8 cellular contexts compared by ENCODE assay signal in the genomic region with DNA sequence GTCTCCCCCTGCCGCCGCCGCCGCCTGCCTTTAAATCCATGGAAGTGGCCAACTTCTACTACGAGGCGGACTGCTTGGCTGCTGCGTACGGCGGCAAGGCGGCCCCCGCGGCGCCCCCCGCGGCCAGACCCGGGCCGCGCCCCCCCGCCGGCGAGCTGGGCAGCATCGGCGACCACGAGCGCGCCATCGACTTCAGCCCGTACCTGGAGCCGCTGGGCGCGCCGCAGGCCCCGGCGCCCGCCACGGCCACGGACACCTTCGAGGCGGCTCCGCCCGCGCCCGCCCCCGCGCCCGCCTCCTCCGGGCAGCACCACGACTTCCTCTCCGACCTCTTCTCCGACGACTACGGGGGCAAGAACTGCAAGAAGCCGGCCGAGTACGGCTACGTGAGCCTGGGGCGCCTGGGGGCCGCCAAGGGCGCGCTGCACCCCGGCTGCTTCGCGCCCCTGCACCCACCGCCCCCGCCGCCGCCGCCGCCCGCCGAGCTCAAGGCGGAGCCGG. TPM values are rescaled to one million over a fixed set of nuclear protein-coding genes. Genes with fewer than 3 reads are reported as not detected.
DNase-seq lines count a peak whose midpoint lies in the region; ATAC-seq and TF ChIP-seq lines count a peak whose summit lies in the region.

No MANE protein-coding gene starts in this region.

- H3K9me3 ChIP-seq in RWPE2 (ENCODE audit: severe bottlenecking) (no peaks in the 10 kb centered on the region), heart left ventricle (no peaks in the 10 kb centered on the region), sigmoid colon (no peaks in the 10 kb centered on the region)

- H3K27ac Mint-ChIP-seq in activated naive CD4-positive, alpha-beta T cell treated with anti-CD3 and anti-CD28 coated beads, Interleukin-2, amount 10 ng/mL, durations not matched to agents 7 days and 5 days: peak overlapping the region; percentile 76

- H3K27ac ChIP-seq in RWPE2 (ENCODE audit: poor library complexity, severe bottlenecking) (peak overlapping the region; percentile 87), heart left ventricle (peak overlapping the region; percentile 97 to 100 (median 98)), sigmoid colon (peak overlapping the region; percentile 93 to 100 (median 98))

- TF ChIP-seq POLR2A in heart left ventricle (IDR thresholded peaks at IDR 0.05) (no peak), sigmoid colon (IDR thresholded peaks at IDR 0.05) (no peak)

- H3K27me3 Mint-ChIP-seq in activated naive CD4-positive, alpha-beta T cell treated with anti-CD3 and anti-CD28 coated beads, Interleukin-2, amount 10 ng/mL, durations not matched to agents 7 days and 5 days: peaks cover 3% of the 10 kb centered on the region

- H3K27me3 ChIP-seq in RWPE2 (ENCODE audit: insufficient read depth, poor library complexity, severe bottlenecking) (no peaks in the 10 kb centered on the region), heart left ventricle (no peaks in the 10 kb centered on the region), sigmoid colon (no peaks in the 10 kb centered on the region)

- DNase-seq in RWPE2 (ENCODE audit: low spot score) (peak; percentile 91), heart left ventricle (peak; percentile 67 to 89 (median 69)), sigmoid colon (no peak), ecto neural progenitor cell (ENCODE audit: low spot score) (no peak)
- peak; percentile 77 for DNase-seq in activated naive CD4-positive, alpha-beta T cell treated with anti-CD3 and anti-CD28 coated beads, Interleukin-2, amount 10 ng/mL, durations not matched to agents 7 days and 5 days

- TF ChIP-seq EP300 in sigmoid colon (IDR thresholded peaks at IDR 0.05): no peak

- WGBS in heart left ventricle, 4 donors: 0 to 1% (median 1%) methylated on average over 8 to 73 of the region's 73 CpGs
- WGBS in sigmoid colon, 2 donors: 1% methylated on average over 73 of the region's 73 CpGs

- peak overlapping the region; percentile 71 for H3K4me3 Mint-ChIP-seq in activated naive CD4-positive, alpha-beta T cell treated with anti-CD3 and anti-CD28 coated beads, Interleukin-2, amount 10 ng/mL, durations not matched to agents 7 days and 5 days

- peaks cover 24% of the 10 kb centered on the region for H3K4me1 Mint-ChIP-seq in activated naive CD4-positive, alpha-beta T cell treated with anti-CD3 and anti-CD28 coated beads, Interleukin-2, amount 10 ng/mL, durations not matched to agents 7 days and 5 days

- H3K36me3 ChIP-seq in RWPE2 (ENCODE audit: low read depth) (peaks cover 28% of the 10 kb centered on the region), heart left ventricle (peaks cover 0 to 28% (median 0%) of the 10 kb centered on the region in 9 donors), sigmoid colon (peaks cover 0 to 18% (median 6%) of the 10 kb centered on the region in 4 donors)

- intact Hi-C loops in heart left ventricle (cut with DNase I): loop anchor here (2.0 to 10.0 kb wide), 15 partner anchors 84 to 272 kb away; no protein-coding TSS in a partner anchor
- intact Hi-C loops in sigmoid colon (cut with DNase I): loop anchor here (1.0 to 5.0 kb wide), 2 partner anchors 117 to 131 kb away; no protein-coding TSS in a partner anchor

- H3K4me1 ChIP-seq in RWPE2 (ENCODE audit: insufficient read depth, poor library complexity, severe bottlenecking) (peaks cover 10% of the 10 kb centered on the region), heart left ventricle (peaks cover 0 to 54% (median 19%) of the 10 kb centered on the region in 12 donors), sigmoid colon (peaks cover 0 to 43% (median 33%) of the 10 kb centered on the region in 4 donors)

- CTCF ChIA-PET in activated naive CD4-positive, alpha-beta T cell treated with anti-CD3 and anti-CD28 coated beads, Interleukin-2, amount 10 ng/mL, durations not matched to agents 7 days and 5 days (lab: Charles Lee): interaction anchor here (1.4 to 5.9 kb wide), 4 partner anchors 148 to 389 kb away, joined by 3 to 99 read pairs (median 4); no protein-coding TSS in a partner anchor

- peak; percentile 37 for ATAC-seq in GM18867 (IDR thresholded peaks at IDR 0.05; ENCODE audit: unreplicated experiment)
- ATAC-seq in HG03103 (IDR thresholded peaks at IDR 0.05; ENCODE audit: low read depth, unreplicated experiment): peak; percentile 20
- ATAC-seq in RWPE2 (ENCODE audit: low read depth): peak; percentile 3
- ATAC-seq in heart left ventricle: peak in 2 of 4 donors; percentile 6 to 20
- no peak for ATAC-seq in GM21367 (IDR thresholded peaks at IDR 0.05; ENCODE audit: unreplicated experiment)

- H3K9me3 Mint-ChIP-seq in activated naive CD4-positive, alpha-beta T cell treated with anti-CD3 and anti-CD28 coated beads, Interleukin-2, amount 10 ng/mL, durations not matched to agents 7 days and 5 days: no peaks in the 10 kb centered on the region

- H3K4me3 ChIP-seq in RWPE2 (ENCODE audit: severe bottlenecking) (peak overlapping the region; percentile 92), heart left ventricle (peak overlapping the region; percentile 76 to 96 (median 88)), sigmoid colon (peak overlapping the region; percentile 79 to 91 (median 86))

- TF ChIP-seq CTCF in RWPE2 (IDR thresholded peaks at IDR 0.05; ENCODE audit: poor library complexity, severe bottlenecking) (no peak), heart left ventricle (IDR thresholded peaks at IDR 0.05) (peak in 1 of 12 donors; percentile 4), sigmoid colon (IDR thresholded peaks at IDR 0.05) (no peak)

- H3K36me3 Mint-ChIP-seq in activated naive CD4-positive, alpha-beta T cell treated with anti-CD3 and anti-CD28 coated beads, Interleukin-2, amount 10 ng/mL, durations not matched to agents 7 days and 5 days: peaks cover 16% of the 10 kb centered on the region

RNA-seq across cellular contexts. Expression of gene CEBPB, which starts 0.5 kb away (rescaled TPM):
- total RNA-seq in heart left ventricle (100 to 1,000 TPM in 1 of 9 donors, 10 to 100 TPM in 8; 30.2 to 122 (median 63.3) TPM), sigmoid colon (100 to 1,000 TPM in 2 of 4 donors, 10 to 100 TPM in 2; 53.2 to 173 (median 93.6) TPM)
- polyA plus RNA-seq in heart left ventricle (10 to 100 TPM; 14.7 to 19.8 TPM), sigmoid colon (10 to 100 TPM in 2 of 3 donors, 1 to 10 TPM in 1; 6.9 to 17.4 (median 12.2) TPM)

RNA-seq across cellular contexts. Expression of gene PEDS1, which starts 37.6 kb away (rescaled TPM):
- 10 to 100 TPM; 13.7 to 37.4 (median 23.6) TPM for total RNA-seq in heart left ventricle
- polyA plus RNA-seq in heart left ventricle: 10 to 100 TPM; 28.4 to 35.3 TPM
- 10 to 100 TPM; 19.1 to 27.4 (median 22.6) TPM for total RNA-seq in sigmoid colon
- polyA plus RNA-seq in sigmoid colon: 10 to 100 TPM; 13.8 to 24.2 (median 14.3) TPM

Comparison
In these comparisons a context has a peak if more than half of its experiments do, and no peak if none do; other contexts are left out.
1. DNase-seq: peak in RWPE2 (single experiment), activated naive CD4-positive, alpha-beta T cell treated with anti-CD3 and anti-CD28 coated beads, Interleukin-2, amount 10 ng/mL, durations not matched to agents 7 days and 5 days (single experiment) and heart left ventricle (5 of 5); none in sigmoid colon (single experiment) and ecto neural progenitor cell (single experiment).
2. Peak in every context shown above with its lines, with median percentiles within 50 percentile points of each other: H3K27ac ChIP-seq and H3K4me3 ChIP-seq.